11 cellular contexts compared by ENCODE assay signal in the genomic region with DNA sequence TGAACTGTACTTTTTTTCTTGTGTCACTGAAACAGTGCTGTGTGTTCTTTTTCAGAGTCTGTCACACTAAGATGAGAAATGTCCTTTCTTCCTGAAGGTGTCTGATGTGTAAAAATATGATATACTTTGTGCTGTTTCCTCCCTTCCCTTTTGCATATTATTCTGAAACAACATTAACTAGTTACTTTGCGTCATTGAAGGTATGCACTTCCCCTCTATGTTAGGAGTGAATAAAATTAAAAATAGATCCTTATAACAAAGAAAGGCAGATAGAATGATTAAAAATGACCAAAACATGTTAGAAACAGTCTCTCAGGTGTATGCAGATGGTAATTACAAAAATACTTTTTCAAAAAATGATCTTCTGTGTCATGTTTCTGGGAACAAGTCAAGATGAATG. TPM values are rescaled to one million over a fixed set of nuclear protein-coding genes. Genes with fewer than 3 reads are reported as not detected.
A peak's percentile ranks its signal among the peaks of the same experiment; 100 is the strongest.
DNase-seq lines count a peak whose midpoint lies in the region; ATAC-seq, FAIRE-seq and TF ChIP-seq lines count a peak whose summit lies in the region.
"Had no signal": no experiment of that assay in that cellular context is flagged by ENCODE, and none has a peak within 500 bp of the region (broad histone marks: within the 10 kb centered on the region; RNA-seq: fewer than 3 reads in every experiment).

No MANE protein-coding gene starts in this region.

- no peak for FAIRE-seq in GM12891 (lab: Jason Lieb, UNC)
- FAIRE-seq: endometrium had no signal

- H3K36me3 ChIP-seq in Panc1 (ENCODE audit: control insufficient read depth, insufficient read depth, low read length), result peaks cover 13% of the 10 kb centered on the region
- H3K36me3 ChIP-seq in skeletal muscle tissue (ENCODE audit: control insufficient read depth in 3 of 3, insufficient read depth in 3 of 3, low read length in 3 of 3), result peaks cover 4 to 11% (median 4%) of the 10 kb centered on the region in 3 donors

- POLR2A ChIA-PET in Panc1 (lab: Charles Lee), result interaction anchor here (1.2 kb wide), 1 partner anchor 83 kb away, joined by 3 read pairs; no protein-coding TSS in a partner anchor

- H3K4me1 ChIP-seq in Panc1 (ENCODE audit: control insufficient read depth, insufficient read depth, low read length), result peaks cover 25% of the 10 kb centered on the region
- H3K4me1 ChIP-seq in right cardiac atrium (ENCODE audit: control insufficient read depth, insufficient read depth, low read length), result peaks cover 5% of the 10 kb centered on the region
- peaks cover 23 to 35% (median 35%) of the 10 kb centered on the region in 3 donors for H3K4me1 ChIP-seq in skeletal muscle tissue (ENCODE audit: control insufficient read depth in 3 of 3, insufficient read depth in 3 of 3, low read length in 3 of 3)

- in situ Hi-C loops in Panc1 (cut with HindIII; ENCODE audit: low pct_unique_long_range_greater_than_20kb, low sequenced_read_pairs), result no loop called here

- no peak for ATAC-seq in Panc1
- ATAC-seq in right cardiac atrium, result no peak
- ATAC-seq in GM19328 (IDR thresholded peaks at IDR 0.05; ENCODE audit: unreplicated experiment), result no peak
- no peak for ATAC-seq in HG03039 (IDR thresholded peaks at IDR 0.05; ENCODE audit: unreplicated experiment)
- no peak for ATAC-seq in GM21737 (IDR thresholded peaks at IDR 0.05; ENCODE audit: unreplicated experiment)
- ATAC-seq: activated T-cell treated with anti-CD3 and anti-CD28 coated beads, Interleukin-2, amount 50 U/mL, for 4 hours had no signal

- CTCF ChIA-PET in Panc1 (lab: Charles Lee), result no interaction called here

- TF ChIP-seq POLR2A in GM12891 (IDR thresholded peaks at IDR 0.05; ENCODE audit: low read depth, low read length), result no peak

- DNase-seq in GM12891 (ENCODE audit: insufficient read length, low spot score) (no peak), Panc1 (ENCODE audit: low read depth, low spot score) (no peak), right cardiac atrium (no peak)
- no peak for DNase-seq in activated CD4-positive, CD25-positive, alpha-beta regulatory T cell (lab: John Stamatoyannopoulos, UW)
- DNase-seq: activated T-cell treated with anti-CD3 and anti-CD28 coated beads, Interleukin-2, amount 50 U/mL, for 4 hours; nucleus accumbens had no signal

- no TSS peak for BruUV-seq in Panc1 (replicated peaks; lab: Mats Ljungman, UMichigan)

- H3K9ac ChIP-seq in skeletal muscle tissue (ENCODE audit: low read depth in 1 of 3, low read length in 3 of 3), result peak overlapping the region; percentile 82 to 100 (median 96)

- H3K27ac ChIP-seq in Panc1 (ENCODE audit: low read length) (peak overlapping the region; percentile 98), right cardiac atrium (ENCODE audit: low read length) (no peak overlapping the region), skeletal muscle tissue (ENCODE audit: low read depth, low read length) (peak overlapping the region; percentile 94)

- H3K27me3 ChIP-seq in Panc1 (ENCODE audit: control insufficient read depth, insufficient read depth, low read length), result no peaks in the 10 kb centered on the region
- H3K27me3 ChIP-seq in right cardiac atrium (ENCODE audit: control insufficient read depth, insufficient read depth), result no peaks in the 10 kb centered on the region
- H3K27me3 ChIP-seq in skeletal muscle tissue (ENCODE audit: control insufficient read depth in 3 of 3, insufficient read depth in 3 of 3, low read length in 3 of 3), result no peaks in the 10 kb centered on the region

- intact Hi-C loops in Panc1 (cut with micrococcal nuclease; ENCODE audit: unreplicated experiment), result loop anchor here (5.0 kb wide), 2 partner anchors 84 to 166 kb away; partner anchors contain the start of gene PCF11
- intact Hi-C loops in right cardiac atrium (cut with DNase I), result loop anchor here in 3 of 4 donors (5.0 to 10.0 kb wide), 4 partner anchors 71 to 148 kb away; partner anchors contain the start of gene PCF11 (in 2 of the 3)

- TF ChIP-seq CTCF in Panc1 (IDR thresholded peaks at IDR 0.05), result no peak

- WGBS in right cardiac atrium, result 70% methylated on average over 1 of the region's 1 CpG

- H3K4me3 ChIP-seq in Panc1 (ENCODE audit: low read depth in 2 of 2, low read length in 2 of 2) (peak overlapping the region; percentile 85 to 99), right cardiac atrium (ENCODE audit: low read length) (peak overlapping the region; percentile 72), skeletal muscle tissue (ENCODE audit: low read length in 3 of 3) (peak overlapping the region; percentile 87 to 96 (median 96))

- no peaks in the 10 kb centered on the region for H3K9me3 ChIP-seq in Panc1 (ENCODE audit: control insufficient read depth, insufficient read depth, low read depth, low read length)
- no peaks in the 10 kb centered on the region for H3K9me3 ChIP-seq in right cardiac atrium (ENCODE audit: control insufficient read depth, low read length)
- H3K9me3 ChIP-seq in skeletal muscle tissue (ENCODE audit: control insufficient read depth in 3 of 3, low read length in 3 of 3), result no peaks in the 10 kb centered on the region

TF ChIP-seq in GM12891, 5 proteins besides CTCF, POLR2A, EP300 and RAD21:
- TF ChIP-seq TAF1 (IDR thresholded peaks at IDR 0.05; ENCODE audit: low read depth, low read length) (no peak), POLR2AphosphoS5 (IDR thresholded peaks at IDR 0.05; ENCODE audit: low read depth, low read length) (peak; percentile 9; the same call in 1 of the 2 replicates), SPI1 (IDR thresholded peaks at IDR 0.05; ENCODE audit: low read depth, low read length) (peak; percentile 69)
TF ChIP-seq in GM12891: peak in this region for 2.

RNA-seq across cellular contexts. Expression of gene RAB30, which starts 1.6 kb away (rescaled TPM):
- 17.7 TPM for polyA plus RNA-seq in GM12891 (2012; ENCODE audit: low read depth, missing spikeins)
- total RNA-seq in Panc1 (2021; ENCODE audit: unreplicated experiment) (19.0 TPM), right cardiac atrium (10 to 100 TPM; 22.3 to 30.6 (median 26.8) TPM), skeletal muscle tissue (16.2 TPM)
- 12.3 TPM for polyA plus RNA-seq in Panc1 (2012; ENCODE audit: insufficient read length)
- 4.6 TPM for polyA plus RNA-seq in right cardiac atrium
